Comparison of ENCODE assay signal across 34 cellular contexts in the genomic region with DNA sequence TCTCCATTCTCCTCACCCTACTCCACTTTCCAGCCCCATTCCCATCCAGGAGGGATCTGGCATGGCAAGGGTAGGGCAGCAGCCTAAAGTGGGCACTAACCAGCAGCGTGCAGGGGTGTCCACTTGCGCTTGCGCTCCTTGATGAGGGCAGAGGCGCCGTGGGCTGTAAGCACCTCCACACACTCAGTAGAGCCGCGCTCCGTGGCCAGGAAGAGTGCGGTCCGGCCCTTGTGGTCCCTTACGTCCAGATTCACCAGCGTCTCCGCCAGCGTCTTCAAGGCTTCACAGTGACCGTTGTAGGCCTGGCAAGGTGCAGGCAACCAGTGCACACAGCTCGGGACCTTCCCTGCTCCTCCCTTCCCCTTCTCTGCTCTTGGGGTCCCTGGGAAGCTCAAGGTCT. TPM values are rescaled to one million over a fixed set of nuclear protein-coding genes. Genes with fewer than 3 reads are reported as not detected.
"Had no signal": no experiment of that assay in that cellular context is flagged by ENCODE, and none has a peak within 500 bp of the region (broad histone marks: within the 10 kb centered on the region; RNA-seq: fewer than 3 reads in every experiment).

No MANE protein-coding gene starts in this region.

- H3K27me3 Mint-ChIP-seq: dendritic cell treated with granulocyte-macrophage colony-stimulating factor and Interleukin-4, amounts not matched to agents 40 ng/mL and 50 ng/mL, for 4 days; naive thymus-derived CD8-positive, alpha-beta T cell; stimulated activated memory B cell treated with anti-CD40 and anti-IgM and Interleukin-4, amounts not matched to agents 10 μg/mL and 1 μg/mL and 100 μg/mL, for 72 hours; type B pancreatic cell had no signal

- H3K9me3 ChIP-seq: colonic mucosa, gastrocnemius medialis, ovary, psoas muscle, sigmoid colon, stomach, thyroid gland had no signal

- ATAC-seq: esophagus mucosa; gastrocnemius medialis; left lobe of liver; naive thymus-derived CD8-positive, alpha-beta T cell; right cardiac atrium; stimulated activated memory B cell treated with anti-CD40 and anti-IgM and Interleukin-4, amounts not matched to agents 10 μg/mL and 1 μg/mL and 100 μg/mL, for 72 hours had no signal

- H3K4me1 Mint-ChIP-seq: endodermal cell; naive thymus-derived CD8-positive, alpha-beta T cell; nephron progenitor cell had no signal

- H3K27ac Mint-ChIP-seq: dendritic cell treated with granulocyte-macrophage colony-stimulating factor and Interleukin-4, amounts not matched to agents 40 ng/mL and 50 ng/mL, for 4 days; endodermal cell; nephron progenitor cell; stimulated activated memory B cell treated with anti-CD40 and anti-IgM and Interleukin-4, amounts not matched to agents 10 μg/mL and 1 μg/mL and 100 μg/mL, for 72 hours; type B pancreatic cell had no signal

- FAIRE-seq: keratinocyte had no signal

- H3K9me3 Mint-ChIP-seq: dendritic cell treated with granulocyte-macrophage colony-stimulating factor and Interleukin-4, amounts not matched to agents 40 ng/mL and 50 ng/mL, for 4 days; endodermal cell; naive thymus-derived CD8-positive, alpha-beta T cell; nephron progenitor cell; stimulated activated memory B cell treated with anti-CD40 and anti-IgM and Interleukin-4, amounts not matched to agents 10 μg/mL and 1 μg/mL and 100 μg/mL, for 72 hours; type B pancreatic cell had no signal

- H3K27ac ChIP-seq: colonic mucosa, epithelial cell of prostate, gastrocnemius medialis, ovary, psoas muscle, sigmoid colon, stomach, thyroid gland had no signal

- H3K4me3 ChIP-seq: colonic mucosa, gastrocnemius medialis, ovary, psoas muscle, sigmoid colon, stomach, thyroid gland had no signal

- H3K4me1 ChIP-seq: colonic mucosa, gastrocnemius medialis, psoas muscle, sigmoid colon, stomach, thyroid gland had no signal

- DNase-seq: colonic mucosa; effector CD8-positive, alpha-beta T cell; endodermal cell; foreskin fibroblast; gastrocnemius medialis; head of caudate nucleus; mesendoderm; midbrain; naive thymus-derived CD8-positive, alpha-beta T cell; nephron progenitor cell; occipital lobe; ovary; posterior cingulate gyrus; psoas muscle; sigmoid colon; stimulated activated CD4-positive, alpha-beta T cell treated with anti-CD3 and anti-CD28 coated beads, Interleukin-2, amount 100 ng/mL, for 24 hours; stimulated activated CD4-positive, alpha-beta T cell treated with anti-CD3 and anti-CD28 coated beads, Interleukin-4, amount 100 ng/mL, for 24 hours; stomach; thyroid gland had no signal

- H3K4me3 Mint-ChIP-seq: dendritic cell treated with granulocyte-macrophage colony-stimulating factor and Interleukin-4, amounts not matched to agents 40 ng/mL and 50 ng/mL, for 4 days; endodermal cell; naive thymus-derived CD8-positive, alpha-beta T cell; nephron progenitor cell; stimulated activated memory B cell treated with anti-CD40 and anti-IgM and Interleukin-4, amounts not matched to agents 10 μg/mL and 1 μg/mL and 100 μg/mL, for 72 hours; type B pancreatic cell had no signal

RNA-seq across cellular contexts. Expression of a gene that starts 18.1 kb away (rescaled TPM):
- total RNA-seq: esophagus mucosa; glomerular endothelial cell; lower leg skin; lung microvascular endothelial cell; myocyte; naive thymus-derived CD8-positive, alpha-beta T cell; occipital lobe; psoas muscle; sigmoid colon; skeletal muscle tissue; subcutaneous adipose tissue; thyroid gland; urinary bladder had no signal
- polyA plus RNA-seq: keratinocyte; naive thymus-derived CD8-positive, alpha-beta T cell had no signal
